Comparison of ENCODE assay signal across 33 cellular contexts in genomic region chr20:51166489-51166888, GRCh38.
"Had no signal": no experiment of that assay in that cellular context is flagged by ENCODE, and none has a peak within 500 bp of the region (broad histone marks: within the 10 kb centered on the region; RNA-seq: fewer than 3 reads in every experiment).

No MANE protein-coding gene starts in this region.

- H3K27ac Mint-ChIP-seq: activated CD4-positive, alpha-beta T cell treated with anti-CD3 and anti-CD28 coated beads for 36 hours; activated CD4-positive, alpha-beta T cell treated with anti-CD3 and anti-CD28 coated beads, Interleukin-2, amount 10 ng/mL, durations not matched to agents 7 days and 5 days; activated CD8-positive, alpha-beta T cell treated with anti-CD3 and anti-CD28 coated beads for 36 hours; activated naive CD4-positive, alpha-beta T cell treated with anti-CD3 and anti-CD28 coated beads for 36 hours; activated naive CD4-positive, alpha-beta T cell treated with anti-CD3 and anti-CD28 coated beads, Interleukin-2, amount 50 U/mL, for 24 hours; activated naive CD8-positive, alpha-beta T cell treated with anti-CD3 and anti-CD28 coated beads for 36 hours; activated naive CD8-positive, alpha-beta T cell treated with anti-CD3 and anti-CD28 coated beads, Interleukin-2, amount 50 U/mL, for 24 hours; activated T-helper 17 cell treated with anti-CD3 and anti-CD28 coated beads, Interleukin-2, amount 50 U/mL, for 72 hours; effector memory CD8-positive, alpha-beta T cell; T-helper 17 cell; T-helper 2 cell treated with Interferon-gamma antibody and Interleukin-4, amounts not matched to agents 5 μg/mL and 100 μg/mL, for 36 hours had no signal

- H3K27ac ChIP-seq: adrenal gland, body of pancreas, esophagus muscularis mucosa, foreskin keratinocyte, gastrocnemius medialis, heart left ventricle had no signal

- H3K4me3 Mint-ChIP-seq: activated CD4-positive, alpha-beta T cell treated with anti-CD3 and anti-CD28 coated beads for 36 hours; activated CD4-positive, alpha-beta T cell treated with anti-CD3 and anti-CD28 coated beads, Interleukin-2, amount 10 ng/mL, durations not matched to agents 7 days and 5 days; activated CD8-positive, alpha-beta T cell treated with anti-CD3 and anti-CD28 coated beads for 36 hours; activated naive CD4-positive, alpha-beta T cell treated with anti-CD3 and anti-CD28 coated beads for 36 hours; activated naive CD4-positive, alpha-beta T cell treated with anti-CD3 and anti-CD28 coated beads, Interleukin-2, amount 50 U/mL, for 24 hours; activated naive CD8-positive, alpha-beta T cell treated with anti-CD3 and anti-CD28 coated beads for 36 hours; activated naive CD8-positive, alpha-beta T cell treated with anti-CD3 and anti-CD28 coated beads, Interleukin-2, amount 50 U/mL, for 24 hours; activated T-cell treated with anti-CD3 and anti-CD28 coated beads, Interleukin-2, amount 50 U/mL, for 4 hours; activated T-helper 17 cell treated with anti-CD3 and anti-CD28 coated beads, Interleukin-2, amount 50 U/mL, for 72 hours; effector memory CD8-positive, alpha-beta T cell; T-helper 17 cell; T-helper 2 cell treated with Interferon-gamma antibody and Interleukin-4, amounts not matched to agents 5 μg/mL and 100 μg/mL, for 36 hours had no signal

- H3K36me3 ChIP-seq: adrenal gland, esophagus muscularis mucosa, gastrocnemius medialis, heart left ventricle had no signal

- H3K4me1 Mint-ChIP-seq: activated CD4-positive, alpha-beta T cell treated with anti-CD3 and anti-CD28 coated beads for 36 hours; activated CD4-positive, alpha-beta T cell treated with anti-CD3 and anti-CD28 coated beads, Interleukin-2, amount 10 ng/mL, durations not matched to agents 7 days and 5 days; activated naive CD4-positive, alpha-beta T cell treated with anti-CD3 and anti-CD28 coated beads, Interleukin-2, amount 50 U/mL, for 24 hours; activated naive CD8-positive, alpha-beta T cell treated with anti-CD3 and anti-CD28 coated beads for 36 hours; activated naive CD8-positive, alpha-beta T cell treated with anti-CD3 and anti-CD28 coated beads, Interleukin-2, amount 50 U/mL, for 24 hours; activated T-helper 17 cell treated with anti-CD3 and anti-CD28 coated beads, Interleukin-2, amount 50 U/mL, for 72 hours; T-helper 17 cell had no signal

- H3K4me1 ChIP-seq: adrenal gland, body of pancreas, esophagus muscularis mucosa, gastrocnemius medialis, heart left ventricle had no signal

- H3K9me3 ChIP-seq: adrenal gland, body of pancreas, gastrocnemius medialis had no signal

- H3K36me3 Mint-ChIP-seq: activated naive CD4-positive, alpha-beta T cell treated with anti-CD3 and anti-CD28 coated beads, Interleukin-2, amount 50 U/mL, for 24 hours; activated naive CD8-positive, alpha-beta T cell treated with anti-CD3 and anti-CD28 coated beads for 36 hours had no signal

- H3K9me3 Mint-ChIP-seq: activated CD4-positive, alpha-beta T cell treated with anti-CD3 and anti-CD28 coated beads, Interleukin-2, amount 10 ng/mL, durations not matched to agents 7 days and 5 days; activated CD8-positive, alpha-beta T cell treated with anti-CD3 and anti-CD28 coated beads for 36 hours; activated naive CD4-positive, alpha-beta T cell treated with anti-CD3 and anti-CD28 coated beads for 36 hours; activated naive CD8-positive, alpha-beta T cell treated with anti-CD3 and anti-CD28 coated beads for 36 hours; activated naive CD8-positive, alpha-beta T cell treated with anti-CD3 and anti-CD28 coated beads, Interleukin-2, amount 50 U/mL, for 24 hours; activated T-helper 17 cell treated with anti-CD3 and anti-CD28 coated beads, Interleukin-2, amount 50 U/mL, for 72 hours; effector memory CD8-positive, alpha-beta T cell; T-helper 2 cell treated with Interferon-gamma antibody and Interleukin-4, amounts not matched to agents 5 μg/mL and 100 μg/mL, for 36 hours had no signal

- H3K4me3 ChIP-seq: adrenal gland, body of pancreas, esophagus muscularis mucosa, gastrocnemius medialis, heart left ventricle had no signal

- FAIRE-seq: colon had no signal

- DNase-seq: activated CD4-positive, alpha-beta T cell treated with anti-CD3 and anti-CD28 coated beads for 36 hours; activated CD4-positive, alpha-beta T cell treated with anti-CD3 and anti-CD28 coated beads, Interleukin-2, amount 10 ng/mL, durations not matched to agents 7 days and 5 days; activated CD4-positive, alpha-beta T cell treated with anti-CD3 and anti-CD28 coated beads, Interleukin-2, amount 50 U/mL, for 4 hours; activated CD4-positive, CD25-positive, alpha-beta regulatory T cell; activated CD4-positive, CD25-positive, alpha-beta regulatory T cell treated with anti-CD3 and anti-CD28 coated beads, Interleukin-2, amount 50 U/mL, for 72 hours; activated CD8-positive, alpha-beta memory T cell treated with anti-CD3 and anti-CD28 coated beads for 24 hours; activated CD8-positive, alpha-beta T cell treated with anti-CD3 and anti-CD28 coated beads for 36 hours; activated effector memory CD4-positive, alpha-beta T cell treated with Interleukin-2 at 50 U/mL for 16 hours; activated naive CD4-positive, alpha-beta T cell treated with anti-CD3 and anti-CD28 coated beads for 36 hours; activated naive CD8-positive, alpha-beta T cell treated with anti-CD3 and anti-CD28 coated beads for 36 hours; activated naive CD8-positive, alpha-beta T cell treated with anti-CD3 and anti-CD28 coated beads, Interleukin-2, amount 50 U/mL, for 24 hours; activated T-cell treated with anti-CD3 and anti-CD28 coated beads, Interleukin-2, amount 50 U/mL, for 4 hours; adrenal gland; amygdala; aorta; body of pancreas; caudate nucleus; cortex of kidney; dermis blood vessel endothelial cell; effector CD4-positive, alpha-beta T cell; effector memory CD8-positive, alpha-beta T cell; erythroblast; foreskin keratinocyte; gastrocnemius medialis; glutamatergic neuron; heart left ventricle; T-helper 17 cell; T1000 had no signal
